1 cellular context compared by ENCODE assay signal in the genomic region with DNA sequence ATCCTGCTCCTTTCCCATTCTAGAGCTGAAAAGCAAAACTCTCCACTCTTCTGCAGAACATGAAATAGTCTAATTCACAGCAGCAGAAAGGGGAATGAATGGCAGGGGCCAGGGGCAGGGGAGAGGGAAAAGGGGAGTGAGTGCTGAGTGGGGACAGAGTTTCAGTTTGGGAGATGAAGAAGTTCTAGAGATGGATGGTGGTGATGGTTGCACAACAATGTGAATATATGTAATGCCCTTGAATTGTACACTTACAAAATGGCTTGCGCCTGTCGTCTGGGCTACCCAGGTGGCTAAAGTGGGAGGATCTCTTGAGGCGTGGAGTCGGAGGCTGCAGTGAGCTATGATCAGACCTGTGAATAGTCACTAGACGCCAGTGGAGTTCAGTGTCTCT.
TF ChIP-seq lines count a peak whose summit lies in the region.

No MANE protein-coding gene starts in this region.

TF ChIP-seq in H1, 55 proteins besides CTCF, POLR2A, EP300 and RAD21 (continued from another document):
- TF ChIP-seq RXRA (IDR thresholded peaks at IDR 0.05; ENCODE audit: insufficient read depth, low read depth, low read length) (no peak), SP1 (IDR thresholded peaks at IDR 0.05; ENCODE audit: low read depth, low read length) (no peak), JUN (IDR thresholded peaks at IDR 0.05; ENCODE audit: low read depth, low read length) (no peak), CEBPB (IDR thresholded peaks at IDR 0.05; ENCODE audit: low read depth, low read length) (no peak), KDM4A (IDR thresholded peaks at IDR 0.05; ENCODE audit: low read depth, low read length, severe bottlenecking) (no peak), KDM1A (IDR thresholded peaks at IDR 0.05; ENCODE audit: borderline replicate concordance, low read length) (no peak), CREB1 (IDR thresholded peaks at IDR 0.05) (no peak), CTBP2 (IDR thresholded peaks at IDR 0.05; ENCODE audit: borderline replicate concordance, insufficient read depth, insufficient read length, low read length) (no peak), POU5F1 (IDR thresholded peaks at IDR 0.05; ENCODE audit: low read depth, low read length) (no peak), TAF1 (IDR thresholded peaks at IDR 0.05; ENCODE audit: low read depth, low read length) (no peak), SIRT6 (IDR thresholded peaks at IDR 0.05; ENCODE audit: low read length) (no peak)
TF ChIP-seq in H1: peak in this region for 0.
